14 cellular contexts compared by ENCODE assay signal in genomic region chr13:97321101-97321500, GRCh38.
"Had no signal": no experiment of that assay in that cellular context is flagged by ENCODE, and none has a peak within 500 bp of the region (broad histone marks: within the 10 kb centered on the region; RNA-seq: fewer than 3 reads in every experiment).

No MANE protein-coding gene starts in this region.

- H3K27me3 ChIP-seq: breast epithelium, foreskin keratinocyte, heart left ventricle, tibial artery, vagina had no signal

- ATAC-seq: foreskin keratinocyte had no signal

- H3K36me3 ChIP-seq: breast epithelium, heart left ventricle, tibial artery, vagina had no signal

- H3K4me3 Mint-ChIP-seq: activated naive CD8-positive, alpha-beta T cell treated with anti-CD3 and anti-CD28 coated beads for 36 hours had no signal

- H3K27ac ChIP-seq: breast epithelium, foreskin keratinocyte had no signal

- H3K9me3 Mint-ChIP-seq: activated naive CD8-positive, alpha-beta T cell treated with anti-CD3 and anti-CD28 coated beads for 36 hours had no signal

- H3K27me3 Mint-ChIP-seq: activated naive CD8-positive, alpha-beta T cell treated with anti-CD3 and anti-CD28 coated beads for 36 hours had no signal

- DNase-seq: activated CD4-positive, alpha-beta T cell treated with anti-CD3 and anti-CD28 coated beads, Interleukin-2, amount 50 U/mL, for 4 hours; activated CD4-positive, CD25-positive, alpha-beta regulatory T cell treated with anti-CD3 and anti-CD28 coated beads, Interleukin-2, amount 50 U/mL, for 72 hours; activated effector memory CD4-positive, alpha-beta T cell treated with anti-CD3 and anti-CD28 coated beads, Interleukin-2, amount 50 U/mL, for 16 hours; activated naive CD8-positive, alpha-beta T cell treated with anti-CD3 and anti-CD28 coated beads for 36 hours; activated T-cell treated with anti-CD3 and anti-CD28 coated beads, Interleukin-2, amount 50 U/mL, for 1 hour; aorta; foreskin keratinocyte; heart left ventricle; islet precursor cell; small intestine; T-helper 9 cell; tibial artery had no signal

- H3K27ac Mint-ChIP-seq: activated naive CD8-positive, alpha-beta T cell treated with anti-CD3 and anti-CD28 coated beads for 36 hours had no signal

- H3K4me3 ChIP-seq: breast epithelium, heart left ventricle, tibial artery, vagina had no signal

- H3K4me1 ChIP-seq: breast epithelium, foreskin keratinocyte had no signal

- H3K9me3 ChIP-seq: breast epithelium, heart left ventricle, tibial artery, vagina had no signal
